ENCODE assay signal across 8 cellular contexts in the genomic region with DNA sequence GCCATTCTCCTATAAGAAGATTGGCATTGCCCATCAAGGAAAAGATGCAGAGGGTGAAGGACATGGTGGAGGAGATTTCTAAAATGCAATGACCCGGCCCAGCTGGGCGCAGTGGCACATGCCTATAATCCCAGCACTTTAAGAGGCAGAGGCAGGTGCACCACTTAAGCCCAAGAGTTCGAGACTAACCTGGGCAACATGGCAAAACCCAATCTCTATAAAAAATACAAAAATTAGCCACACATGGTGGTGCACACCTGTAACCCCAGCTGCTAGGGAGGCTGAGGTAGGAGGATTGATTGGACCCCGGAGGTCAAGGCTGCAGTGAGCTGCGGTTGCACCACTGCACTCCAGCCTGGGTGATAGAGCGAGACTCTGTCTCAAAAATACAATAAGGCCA.
"Had no signal": no experiment of that assay in that cellular context is flagged by ENCODE, and none has a peak within 500 bp of the region (broad histone marks: within the 10 kb centered on the region; RNA-seq: fewer than 3 reads in every experiment).

No MANE protein-coding gene starts in this region.

- H2AFZ ChIP-seq: GM23248 had no signal

- H3K9me3 Mint-ChIP-seq: HFFc6 had no signal

- H3K4me3 Mint-ChIP-seq: HFFc6 had no signal

- H3K4me3 ChIP-seq: GM23248, HAP-1 had no signal

- H3K36me3 ChIP-seq: HAP-1 had no signal

- H3K9me3 ChIP-seq: HAP-1 had no signal

- DNase-seq: GM23248, GOT3, H7, HFFc6, IMR-90 had no signal

- ATAC-seq: HCT116 had no signal

- H3K27ac Mint-ChIP-seq: HFFc6 had no signal

- H3K9ac ChIP-seq: GM23248 had no signal

- H3K27ac ChIP-seq: GM23248, HL-60 had no signal
